In the genomic region with DNA sequence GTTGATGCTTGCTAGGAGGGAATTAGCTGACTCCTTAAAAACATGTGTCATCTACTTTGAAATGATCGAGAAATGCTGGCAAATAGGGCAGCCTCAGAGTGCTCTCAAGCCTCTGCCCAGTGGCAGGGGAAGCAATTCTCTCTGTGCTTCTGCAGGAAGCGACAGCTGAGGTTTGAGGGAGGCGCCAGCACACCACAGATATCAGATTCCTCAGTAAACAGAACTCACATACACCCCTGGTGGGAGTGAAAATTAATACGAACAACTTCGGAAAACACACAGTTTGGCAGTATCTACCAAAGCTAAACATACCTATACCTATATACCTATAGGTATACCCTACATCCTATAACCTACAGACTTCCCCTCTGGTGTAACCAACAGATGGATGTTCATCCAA, we compare ENCODE assay signal across 12 cellular contexts.
DNase-seq lines count a peak whose midpoint lies in the region; ATAC-seq lines count a peak whose summit lies in the region.
"Had no signal": no experiment of that assay in that cellular context is flagged by ENCODE, and none has a peak within 500 bp of the region (broad histone marks: within the 10 kb centered on the region; RNA-seq: fewer than 3 reads in every experiment).

No MANE protein-coding gene starts in this region.

- ATAC-seq in HG03520 (IDR thresholded peaks at IDR 0.05; ENCODE audit: unreplicated experiment) = no peak
- ATAC-seq: activated naive CD4-positive, alpha-beta T cell treated with anti-CD3 and anti-CD28 coated beads, Interleukin-2, amount 50 U/mL, for 72 hours; heart right ventricle had no signal

- DNase-seq in HCEC 1CT (peak; percentile 47), NCI-H2029 treated with DMSO at 0.1 percent for 48 hours (lab: John Stamatoyannopoulos, UW) (peak; percentile 38), RKO (ENCODE audit: low spot score) (peak; percentile 2), myocyte (ENCODE audit: low read depth) (peak; percentile 43), GM19238 (ENCODE audit: insufficient read length, low spot score) (no peak)
- DNase-seq in stimulated activated CD4-positive, alpha-beta T cell treated with anti-CD3 and anti-CD28 coated beads, Interleukin-1b, Interleukin-23, amount 100 ng/mL, for 48 hours = no peak
- no peak for DNase-seq in effector CD4-positive, alpha-beta T cell
- DNase-seq: activated CD4-positive, CD25-positive, alpha-beta regulatory T cell treated with anti-CD3 and anti-CD28 coated beads, Interleukin-2, amount 50 U/mL, for 72 hours; dorsolateral prefrontal cortex; heart right ventricle had no signal

Comparison
In these comparisons a context has a peak if more than half of its experiments do, and no peak if none do; other contexts are left out.
1. DNase-seq: peak in HCEC 1CT (single experiment), NCI-H2029 treated with DMSO at 0.1 percent for 48 hours (single experiment), RKO (single experiment) and myocyte (single experiment); none in stimulated activated CD4-positive, alpha-beta T cell treated with anti-CD3 and anti-CD28 coated beads, Interleukin-1b, Interleukin-23, amount 100 ng/mL, for 48 hours (single experiment), GM19238 (single experiment) and effector CD4-positive, alpha-beta T cell (single experiment).